Comparison of ENCODE assay signal across 21 cellular contexts in the genomic region with DNA sequence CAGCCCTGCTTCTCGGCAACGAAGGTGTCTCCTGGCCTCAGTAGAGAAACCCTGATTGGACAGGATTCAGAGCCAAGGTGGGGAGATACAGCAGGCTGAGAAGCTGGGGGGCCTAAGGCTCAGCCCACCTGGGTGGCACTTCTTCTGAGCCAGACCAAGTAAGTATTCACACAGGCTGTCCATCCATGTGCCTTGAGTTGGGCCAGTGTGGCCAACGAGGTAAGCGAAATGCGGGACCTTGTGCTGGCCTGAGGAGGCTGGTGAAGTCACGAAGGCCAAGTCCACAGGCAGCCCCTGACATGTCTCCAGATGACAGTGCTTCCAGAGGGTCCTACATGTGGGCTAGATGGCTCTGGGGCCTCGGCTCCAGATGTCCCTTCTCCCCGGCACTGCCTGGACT.
DNase-seq lines count a peak whose midpoint lies in the region; ATAC-seq and TF ChIP-seq lines count a peak whose summit lies in the region.
"Had no signal": no experiment of that assay in that cellular context is flagged by ENCODE, and none has a peak within 500 bp of the region (broad histone marks: within the 10 kb centered on the region; RNA-seq: fewer than 3 reads in every experiment).

No MANE protein-coding gene starts in this region.

- no peak overlapping the region for H2AFZ ChIP-seq in Karpas-422 (ENCODE audit: low read length)

- peaks cover 46% of the 10 kb centered on the region for H3K36me3 Mint-ChIP-seq in endothelial cell (ENCODE audit: low read depth, unreplicated experiment)
- H3K36me3 Mint-ChIP-seq in stimulated activated effector memory CD8-positive, alpha-beta T cell treated with anti-CD3 and anti-CD28 coated beads, Interleukin-12 subunit alpha, Interleukin-12 subunit beta, amount 100 ng/mL, for 72 hours, result peaks cover 71% of the 10 kb centered on the region

- intact Hi-C loops in left ventricle myocardium superior (cut with micrococcal nuclease) (no loop called here), left cardiac atrium (cut with DNase I) (no loop called here), colonic mucosa (cut with DNase I) (no loop called here)

- no peaks in the 10 kb centered on the region for H3K9me3 Mint-ChIP-seq in endothelial cell (ENCODE audit: unreplicated experiment)
- H3K9me3 Mint-ChIP-seq in stimulated activated effector memory CD8-positive, alpha-beta T cell treated with anti-CD3 and anti-CD28 coated beads, Interleukin-12 subunit alpha, Interleukin-12 subunit beta, amount 100 ng/mL, for 72 hours, result no peaks in the 10 kb centered on the region
- H3K9me3 Mint-ChIP-seq: CD14-positive monocyte had no signal

- H3K27me3 Mint-ChIP-seq in endothelial cell (ENCODE audit: unreplicated experiment), result peaks cover 28% of the 10 kb centered on the region

- H3K79me2 ChIP-seq in Karpas-422 (ENCODE audit: low read length), result peaks cover 18% of the 10 kb centered on the region

- peaks cover 44% of the 10 kb centered on the region for H3K4me1 Mint-ChIP-seq in endothelial cell (ENCODE audit: unreplicated experiment)
- H3K4me1 Mint-ChIP-seq in stimulated activated effector memory CD8-positive, alpha-beta T cell treated with anti-CD3 and anti-CD28 coated beads, Interleukin-12 subunit alpha, Interleukin-12 subunit beta, amount 100 ng/mL, for 72 hours, result peaks cover 54% of the 10 kb centered on the region

- H3K9me2 ChIP-seq in Karpas-422 (replicated peaks; ENCODE audit: insufficient read depth, low read length), result no peaks in the 10 kb centered on the region

- H3K27me3 ChIP-seq in Karpas-422 (ENCODE audit: low read length), result no peaks in the 10 kb centered on the region
- H3K27me3 ChIP-seq in colonic mucosa, result no peaks in the 10 kb centered on the region

- peak overlapping the region; percentile 83 for H3K27ac Mint-ChIP-seq in endothelial cell (ENCODE audit: unreplicated experiment)
- peak overlapping the region; percentile 83 for H3K27ac Mint-ChIP-seq in stimulated activated effector memory CD8-positive, alpha-beta T cell treated with anti-CD3 and anti-CD28 coated beads, Interleukin-12 subunit alpha, Interleukin-12 subunit beta, amount 100 ng/mL, for 72 hours

- H3K27ac ChIP-seq in Karpas-422 (ENCODE audit: low read length) (no peak overlapping the region), colonic mucosa (no peak overlapping the region)

- H3K4me3 Mint-ChIP-seq in endothelial cell (ENCODE audit: unreplicated experiment), result no peak overlapping the region
- no peak overlapping the region for H3K4me3 Mint-ChIP-seq in stimulated activated effector memory CD8-positive, alpha-beta T cell treated with anti-CD3 and anti-CD28 coated beads, Interleukin-12 subunit alpha, Interleukin-12 subunit beta, amount 100 ng/mL, for 72 hours
- H3K4me3 Mint-ChIP-seq: CD14-positive monocyte had no signal

- ATAC-seq in left ventricle myocardium superior, result no peak
- no peak for ATAC-seq in left cardiac atrium
- ATAC-seq in stimulated activated effector memory CD8-positive, alpha-beta T cell treated with anti-CD3 and anti-CD28 coated beads, Interleukin-12 subunit alpha, Interleukin-12 subunit beta, amount 100 ng/mL, for 72 hours, result no peak
- ATAC-seq in GM19455 (IDR thresholded peaks at IDR 0.05; ENCODE audit: unreplicated experiment), result no peak
- ATAC-seq: K562 had no signal

- H3K4me2 ChIP-seq in Karpas-422 (ENCODE audit: low read depth, low read length, poor library complexity, severe bottlenecking), result no peak overlapping the region

- H3K36me3 ChIP-seq in Karpas-422 (ENCODE audit: insufficient read depth, low read length), result peaks cover 34% of the 10 kb centered on the region
- H3K36me3 ChIP-seq in colonic mucosa, result peaks cover 5% of the 10 kb centered on the region

- H3K4me3 ChIP-seq in Karpas-422 (ENCODE audit: low read length) (peak overlapping the region; percentile 18; the same call in 1 of the 2 replicates), colonic mucosa (no peak overlapping the region)
- H3K4me3 ChIP-seq: K562 had no signal

- peak overlapping the region; percentile 66 for H3K9ac ChIP-seq in Karpas-422 (ENCODE audit: low read length)
- H3K9ac ChIP-seq in colonic mucosa (ENCODE audit: low read depth in 2 of 2, low read length in 2 of 2), result no peak overlapping the region

- DNase-seq in left ventricle myocardium superior (peak; percentile 21), left cardiac atrium (no peak), Karpas-422 (no peak), endothelial cell (ENCODE audit: low spot score) (no peak), colonic mucosa (no peak)
- no peak for DNase-seq in stimulated activated effector memory CD8-positive, alpha-beta T cell treated with anti-CD3 and anti-CD28 coated beads, Interleukin-12 subunit alpha, Interleukin-12 subunit beta, amount 100 ng/mL, for 72 hours (ENCODE audit: low spot score in 2 of 2)
- no peak for DNase-seq in stimulated activated CD4-positive, alpha-beta T cell treated with anti-CD3 and anti-CD28 coated beads, Interleukin-4, amount 100 ng/mL, for 4 hours
- DNase-seq: ACHN; AML-193; GOT3; MV-4-11; NCI-H1417; NCI-H1930; NCI-H2171; NCI-H446; NCI-H69; NK-92 treated with Interleukin-12 subunit alpha and Interleukin-12 subunit beta, amount 100 ng/mL, for 24 hours; SHP77 treated with DMSO at 0.1 percent for 48 hours had no signal

- no peaks in the 10 kb centered on the region for H3K4me1 ChIP-seq in Karpas-422 (ENCODE audit: low read length)
- peaks cover 5% of the 10 kb centered on the region for H3K4me1 ChIP-seq in colonic mucosa

- TF ChIP-seq CTCF in endothelial cell (IDR thresholded peaks at IDR 0.05; ENCODE audit: unreplicated experiment) (no peak), colonic mucosa (IDR thresholded peaks at IDR 0.05) (no peak)

- H4K20me1 ChIP-seq in Karpas-422 (ENCODE audit: insufficient read depth, low read depth, low read length), result no peaks in the 10 kb centered on the region; the same call in 1 of the 2 replicates

- H3K9me3 ChIP-seq in Karpas-422 (ENCODE audit: low read length), result no peaks in the 10 kb centered on the region
- no peaks in the 10 kb centered on the region for H3K9me3 ChIP-seq in colonic mucosa
